17 cellular contexts compared by ENCODE assay signal in genomic region chr22:43085658-43086606, GRCh38. TPM values are rescaled to one million over a fixed set of nuclear protein-coding genes. Genes with fewer than 3 reads are reported as not detected.
A peak's percentile ranks its signal among the peaks of the same experiment; 100 is the strongest.
DNase-seq lines count a peak whose midpoint lies in the region; ATAC-seq and TF ChIP-seq lines count a peak whose summit lies in the region.
"Had no signal": no experiment of that assay in that cellular context is flagged by ENCODE, and none has a peak within 500 bp of the region (broad histone marks: within the 10 kb centered on the region; RNA-seq: fewer than 3 reads in every experiment).

No MANE protein-coding gene starts in this region.

- peaks cover 13% of the 10 kb centered on the region for H3K4me1 ChIP-seq in CD4-positive, alpha-beta memory T cell (ENCODE audit: insufficient read depth, low read length)
- H3K4me1 ChIP-seq in upper lobe of right lung = peaks cover 10% of the 10 kb centered on the region

- H3K36me3 Mint-ChIP-seq in CD4-positive, alpha-beta memory T cell = peaks cover 2 to 5% of the 10 kb centered on the region in 2 donors
- peaks cover 3% of the 10 kb centered on the region for H3K36me3 Mint-ChIP-seq in activated CD8-positive, alpha-beta T cell treated with anti-CD3 and anti-CD28 coated beads for 36 hours (ENCODE audit: low read depth)
- peaks cover 0 to 5% (median 4%) of the 10 kb centered on the region in 3 donors for H3K36me3 Mint-ChIP-seq in immature natural killer cell

- DNase-seq in CD4-positive, alpha-beta memory T cell = peak in 2 of 5 donors; percentile 13 to 32
- peak; percentile 71 for DNase-seq in GM13977 (ENCODE audit: low spot score)
- DNase-seq in activated CD8-positive, alpha-beta T cell treated with anti-CD3 and anti-CD28 coated beads for 36 hours = peak; percentile 71
- peak; percentile 42 to 61 (median 53) for DNase-seq in immature natural killer cell
- no peak for DNase-seq in SHP77 (lab: John Stamatoyannopoulos, UW)
- no peak for DNase-seq in upper lobe of right lung
- DNase-seq in NCI-H774 (lab: John Stamatoyannopoulos, UW) = no peak
- DNase-seq: amniotic stem cell; gastrocnemius medialis; islet precursor cell; KBM-7; NCI-H2029 treated with DMSO at 0.1 percent for 48 hours; retina; stimulated activated CD4-positive, alpha-beta T cell treated with anti-CD3 and anti-CD28 coated beads, Interleukin-4, amount 100 ng/mL, for 4 hours; stomach had no signal

- no peak overlapping the region for H3K4me3 ChIP-seq in CD4-positive, alpha-beta memory T cell (ENCODE audit: low read length in 2 of 2)
- no peak overlapping the region for H3K4me3 ChIP-seq in upper lobe of right lung
- H3K4me3 ChIP-seq: gastrocnemius medialis, stomach had no signal

- intact Hi-C loops in CD4-positive, alpha-beta memory T cell (cut with micrococcal nuclease) = loop anchor here (5.0 kb wide), 1 partner anchor 229 kb away; the partner anchor contains the start of gene ARFGAP3
- intact Hi-C loops in activated CD8-positive, alpha-beta T cell treated with anti-CD3 and anti-CD28 coated beads for 36 hours (cut with micrococcal nuclease) = no loop called here
- intact Hi-C loops in upper lobe of right lung (cut with DNase I) = no loop called here

- H3K27ac ChIP-seq in CD4-positive, alpha-beta memory T cell (ENCODE audit: low read depth, low read length) = no peak overlapping the region
- H3K27ac ChIP-seq in upper lobe of right lung = no peak overlapping the region
- H3K27ac ChIP-seq: gastrocnemius medialis, stomach had no signal

- no peaks in the 10 kb centered on the region for H3K36me3 ChIP-seq in CD4-positive, alpha-beta memory T cell (ENCODE audit: insufficient read depth, low read length)
- no peaks in the 10 kb centered on the region for H3K36me3 ChIP-seq in upper lobe of right lung
- H3K36me3 ChIP-seq: gastrocnemius medialis had no signal

- peak overlapping the region in 3 of 8 donors; percentile 43 to 65 (median 53) for H3K4me3 Mint-ChIP-seq in CD4-positive, alpha-beta memory T cell
- H3K4me3 Mint-ChIP-seq in activated CD8-positive, alpha-beta T cell treated with anti-CD3 and anti-CD28 coated beads for 36 hours = no peak overlapping the region
- peak overlapping the region in 4 of 5 donors; percentile 19 to 49 (median 36) for H3K4me3 Mint-ChIP-seq in immature natural killer cell
- H3K4me3 Mint-ChIP-seq: CD14-positive monocyte had no signal

- CTCF ChIA-PET in CD4-positive, alpha-beta memory T cell (lab: Charles Lee; ENCODE audit: partially characterized antibody) = no interaction called here
- CTCF ChIA-PET in activated CD8-positive, alpha-beta T cell treated with anti-CD3 and anti-CD28 coated beads for 36 hours (lab: Charles Lee) = interaction anchor here (0.8 to 1.2 kb wide), 2 partner anchors 17 to 26 kb away, joined by 3 read pairs; no protein-coding TSS in a partner anchor

- POLR2A ChIA-PET in CD4-positive, alpha-beta memory T cell (lab: Charles Lee; ENCODE audit: partially characterized antibody) = no interaction called here
- POLR2A ChIA-PET in activated CD8-positive, alpha-beta T cell treated with anti-CD3 and anti-CD28 coated beads for 36 hours (lab: Charles Lee) = interaction anchor here (1.0 kb wide), 2 partner anchors 24 to 471 kb away, joined by 3 read pairs; partner anchors contain the start of genes BIK and POLDIP3

- TF ChIP-seq CTCF in GM13977 (IDR thresholded peaks at IDR 0.05; ENCODE audit: extremely low read depth, insufficient read depth, missing control alignments) (no peak), upper lobe of right lung (IDR thresholded peaks at IDR 0.05) (no peak)
- no peak for TF ChIP-seq CTCF in activated CD8-positive, alpha-beta T cell treated with anti-CD3 and anti-CD28 coated beads for 36 hours (IDR thresholded peaks at IDR 0.05)

- no peaks in the 10 kb centered on the region for H3K27me3 Mint-ChIP-seq in CD4-positive, alpha-beta memory T cell
- H3K27me3 Mint-ChIP-seq in activated CD8-positive, alpha-beta T cell treated with anti-CD3 and anti-CD28 coated beads for 36 hours = no peaks in the 10 kb centered on the region
- peaks cover 4 to 6% (median 6%) of the 10 kb centered on the region in 3 donors for H3K27me3 Mint-ChIP-seq in immature natural killer cell (ENCODE audit: low read depth in 3 of 3)

- H3K27ac Mint-ChIP-seq in CD4-positive, alpha-beta memory T cell = peak overlapping the region in 5 of 7 donors; percentile 57 to 78 (median 75)
- H3K27ac Mint-ChIP-seq in activated CD8-positive, alpha-beta T cell treated with anti-CD3 and anti-CD28 coated beads for 36 hours = peak overlapping the region; percentile 81
- peak overlapping the region; percentile 62 to 91 (median 81) for H3K27ac Mint-ChIP-seq in immature natural killer cell

- in situ Hi-C loops in GM13977 (cut with MboI; ENCODE audit: low pct_unique_long_range_greater_than_20kb, low sequenced_read_pairs, unreplicated experiment) = no loop called here

- H3K27me3 ChIP-seq in CD4-positive, alpha-beta memory T cell (ENCODE audit: insufficient read depth, low read length) = no peaks in the 10 kb centered on the region
- H3K27me3 ChIP-seq in upper lobe of right lung = no peaks in the 10 kb centered on the region
- H3K27me3 ChIP-seq: gastrocnemius medialis, stomach had no signal

- peaks cover 8 to 26% (median 18%) of the 10 kb centered on the region in 4 donors for H3K4me1 Mint-ChIP-seq in CD4-positive, alpha-beta memory T cell
- peaks cover 28% of the 10 kb centered on the region for H3K4me1 Mint-ChIP-seq in activated CD8-positive, alpha-beta T cell treated with anti-CD3 and anti-CD28 coated beads for 36 hours (ENCODE audit: low read depth)
- H3K4me1 Mint-ChIP-seq in immature natural killer cell = peaks cover 34 to 40% of the 10 kb centered on the region in 2 donors

- H3K9me3 ChIP-seq in CD4-positive, alpha-beta memory T cell (ENCODE audit: control insufficient read depth in 1 of 2, low read length in 2 of 2) = no peaks in the 10 kb centered on the region
- no peaks in the 10 kb centered on the region for H3K9me3 ChIP-seq in upper lobe of right lung
- H3K9me3 ChIP-seq: gastrocnemius medialis, stomach had no signal

- ATAC-seq in activated CD8-positive, alpha-beta T cell treated with anti-CD3 and anti-CD28 coated beads for 36 hours = peak; percentile 6
- ATAC-seq in HG02970 (IDR thresholded peaks at IDR 0.05; ENCODE audit: low FRiP score, unreplicated experiment) (no peak), upper lobe of right lung (no peak)
- ATAC-seq: gastrocnemius medialis had no signal

- H3K9me3 Mint-ChIP-seq in CD4-positive, alpha-beta memory T cell = no peaks in the 10 kb centered on the region
- no peaks in the 10 kb centered on the region for H3K9me3 Mint-ChIP-seq in activated CD8-positive, alpha-beta T cell treated with anti-CD3 and anti-CD28 coated beads for 36 hours
- H3K9me3 Mint-ChIP-seq in immature natural killer cell = no peaks in the 10 kb centered on the region
- H3K9me3 Mint-ChIP-seq: CD14-positive monocyte had no signal

RNA-seq across cellular contexts. Expression of gene TTLL1, which starts 3.3 kb away (rescaled TPM):
- 1 to 10 TPM; 6.4 to 7.8 TPM for total RNA-seq in CD4-positive, alpha-beta memory T cell
- polyA plus RNA-seq in CD4-positive, alpha-beta memory T cell = 10 to 100 TPM; 10.1 to 15.6 TPM
- total RNA-seq in activated CD8-positive, alpha-beta T cell treated with anti-CD3 and anti-CD28 coated beads for 36 hours = 1 to 10 TPM; 4.2 to 6.0 TPM
- polyA plus RNA-seq in immature natural killer cell = 10 to 100 TPM in 1 of 3 donors, 1 to 10 TPM in 2; 9.4 to 14.4 (median 9.9) TPM
- total RNA-seq in upper lobe of right lung = 5.1 TPM

RNA-seq across cellular contexts. Expression of gene BIK, which starts 24.6 kb away (rescaled TPM):
- total RNA-seq in CD4-positive, alpha-beta memory T cell = 1 to 10 TPM; 2.5 to 2.7 TPM
- polyA plus RNA-seq in CD4-positive, alpha-beta memory T cell = 1 to 10 TPM; 8.5 to 8.8 TPM
- total RNA-seq in activated CD8-positive, alpha-beta T cell treated with anti-CD3 and anti-CD28 coated beads for 36 hours = 1 to 10 TPM; 2.5 to 3.3 TPM
- 1 to 10 TPM in 1 of 3 donors, under 1 TPM in 1, not detected in 1; 0.45 to 1.6 TPM for polyA plus RNA-seq in immature natural killer cell
- 0.87 TPM for total RNA-seq in upper lobe of right lung
- total RNA-seq: gastrocnemius medialis had no signal

RNA-seq across cellular contexts. Expression of gene MCAT, which starts 57.3 kb away (rescaled TPM):
- total RNA-seq in CD4-positive, alpha-beta memory T cell = 1 to 10 TPM; 7.9 to 9.0 TPM
- 10 to 100 TPM in 1 of 2 donors, 1 to 10 TPM in 1; 5.7 to 13.1 TPM for polyA plus RNA-seq in CD4-positive, alpha-beta memory T cell
- total RNA-seq in activated CD8-positive, alpha-beta T cell treated with anti-CD3 and anti-CD28 coated beads for 36 hours = 10 to 100 TPM; 14.8 to 15.0 TPM
- polyA plus RNA-seq in immature natural killer cell = 10 to 100 TPM in 1 of 3 donors, 1 to 10 TPM in 2; 5.8 to 10.2 (median 9.6) TPM
- total RNA-seq in upper lobe of right lung = 12.1 TPM

Comparison
In these comparisons a context has a peak if more than half of its experiments do, and no peak if none do; other contexts are left out.
1. DNase-seq: peak in GM13977 (single experiment), activated CD8-positive, alpha-beta T cell treated with anti-CD3 and anti-CD28 coated beads for 36 hours (single experiment) and immature natural killer cell (3 of 3); none in SHP77 (0 of 2), upper lobe of right lung (single experiment) and NCI-H774 (single experiment).
2. Peak in every context shown above with its lines, with median percentiles within 50 percentile points of each other: H3K27ac Mint-ChIP-seq.